ENCODE assay signal across 17 cellular contexts in genomic region chr11:114426280-114426679, GRCh38.
"Had no signal": no experiment of that assay in that cellular context is flagged by ENCODE, and none has a peak within 500 bp of the region (broad histone marks: within the 10 kb centered on the region; RNA-seq: fewer than 3 reads in every experiment).

No MANE protein-coding gene starts in this region.

- H3K27me3 ChIP-seq: foreskin keratinocyte, ovary, right atrium auricular region, suprapubic skin, thyroid gland, uterus had no signal

- ATAC-seq: foreskin keratinocyte, left cardiac atrium, natural killer cell had no signal

- DNase-seq: dermis blood vessel endothelial cell; erythroblast; immature natural killer cell; kidney; left cardiac atrium; natural killer cell; nucleus accumbens; ovary; small intestine; stimulated activated CD4-positive, alpha-beta T cell treated with anti-CD3 and anti-CD28 coated beads, Interleukin-12 subunit alpha, Interleukin-12 subunit beta, amount 100 ng/mL, for 4 hours; stimulated activated naive CD4-positive, alpha-beta T cell; thyroid gland; uterus had no signal

- FAIRE-seq: colon, kidney, small intestine had no signal

- H3K4me1 ChIP-seq: foreskin keratinocyte, right atrium auricular region, thyroid gland, uterus had no signal

- H3K36me3 ChIP-seq: ovary, right atrium auricular region, suprapubic skin, thyroid gland, uterus had no signal

- H3K9me3 ChIP-seq: ovary, right atrium auricular region, suprapubic skin, thyroid gland, uterus had no signal

- H3K4me3 ChIP-seq: ovary, right atrium auricular region, suprapubic skin, thyroid gland, uterus had no signal

- H3K27ac ChIP-seq: foreskin keratinocyte, ovary, right atrium auricular region, suprapubic skin, thyroid gland, uterus had no signal
